ENCODE assay signal across 15 cellular contexts in genomic region chr21:35238119-35238518, GRCh38.
A peak's percentile ranks its signal among the peaks of the same experiment; 100 is the strongest.
DNase-seq lines count a peak whose midpoint lies in the region; ATAC-seq, FAIRE-seq and TF ChIP-seq lines count a peak whose summit lies in the region.
"Had no signal": no experiment of that assay in that cellular context is flagged by ENCODE, and none has a peak within 500 bp of the region (broad histone marks: within the 10 kb centered on the region; RNA-seq: fewer than 3 reads in every experiment).

No MANE protein-coding gene starts in this region.

- TF ChIP-seq RAD21 in K562 (CRISPR knock-in tag; conservative IDR thresholded peaks at IDR 0.05 in 1 of 2, IDR thresholded peaks at IDR 0.05 in 1 of 2): no peak

- no peaks in the 10 kb centered on the region for H3K36me3 ChIP-seq in K562 (ENCODE audit: control insufficient read depth, insufficient read depth, low read length)

- no peak for DNase-seq in T-helper 2 cell treated with Interferon-gamma antibody and Interleukin-4, amounts not matched to agents 5 μg/mL and 100 μg/mL, for 36 hours (ENCODE audit: low spot score)
- DNase-seq in T-helper 2 cell (no peak), K562 (ENCODE audit: extremely low read depth in 1 of 4, low spot score in 3 of 4) (no peak)
- DNase-seq in stimulated activated naive CD8-positive, alpha-beta T cell treated with anti-CD3 and anti-CD28 coated beads, Interleukin-15, Interleukin-2, amounts not matched to agents 100 U/mL and 50 U/mL, for 24 hours: no peak
- no peak for DNase-seq in stimulated activated naive CD8-positive, alpha-beta T cell treated with anti-CD3 and anti-CD28 coated beads, Interleukin-15, amount 100 ng/mL, for 72 hours
- DNase-seq in activated CD8-positive, alpha-beta T cell treated with anti-CD3 and anti-CD28 coated beads for 36 hours: no peak
- DNase-seq: Calu3; CD4-positive, CD25-positive, alpha-beta regulatory T cell; DMS 273 treated with DMSO at 0.1 percent for 48 hours; H9 had no signal

- no peak overlapping the region for H3K4me2 ChIP-seq in K562 (ENCODE audit: insufficient read depth, low read length)
- H3K4me2 ChIP-seq: GM23338 had no signal

- FAIRE-seq in K562 (lab: Jason Lieb, UNC): no peak
- FAIRE-seq: GM18507 had no signal

- ATAC-seq in stimulated activated naive CD8-positive, alpha-beta T cell treated with anti-CD3 and anti-CD28 coated beads, Interleukin-15, Interleukin-2, amounts not matched to agents 100 U/mL and 50 U/mL, for 24 hours: peak; percentile 57
- no peak for ATAC-seq in stimulated activated naive CD8-positive, alpha-beta T cell treated with anti-CD3 and anti-CD28 coated beads, Interleukin-15, amount 100 ng/mL, for 72 hours
- ATAC-seq in K562 (no peak), GM18867 (IDR thresholded peaks at IDR 0.05; ENCODE audit: unreplicated experiment) (no peak), HG03565 (IDR thresholded peaks at IDR 0.05; ENCODE audit: unreplicated experiment) (no peak)
- ATAC-seq in activated CD8-positive, alpha-beta T cell treated with anti-CD3 and anti-CD28 coated beads for 36 hours: no peak
- ATAC-seq: GM23338 had no signal

- H3K4me3 Mint-ChIP-seq in T-helper 2 cell treated with Interferon-gamma antibody and Interleukin-4, amounts not matched to agents 5 μg/mL and 100 μg/mL, for 36 hours: peak overlapping the region; percentile 2
- no peak overlapping the region for H3K4me3 Mint-ChIP-seq in stimulated activated naive CD8-positive, alpha-beta T cell treated with anti-CD3 and anti-CD28 coated beads, Interleukin-15, amount 100 ng/mL, for 72 hours
- no peak overlapping the region for H3K4me3 Mint-ChIP-seq in activated CD8-positive, alpha-beta T cell treated with anti-CD3 and anti-CD28 coated beads for 36 hours
- H3K4me3 Mint-ChIP-seq: GM23338, H9 had no signal

- no peaks in the 10 kb centered on the region for H3K27me3 Mint-ChIP-seq in T-helper 2 cell treated with Interferon-gamma antibody and Interleukin-4, amounts not matched to agents 5 μg/mL and 100 μg/mL, for 36 hours (ENCODE audit: low read depth)
- H3K27me3 Mint-ChIP-seq in stimulated activated naive CD8-positive, alpha-beta T cell treated with anti-CD3 and anti-CD28 coated beads, Interleukin-15, amount 100 ng/mL, for 72 hours: no peaks in the 10 kb centered on the region
- H3K27me3 Mint-ChIP-seq in activated CD8-positive, alpha-beta T cell treated with anti-CD3 and anti-CD28 coated beads for 36 hours: no peaks in the 10 kb centered on the region

- POLR2A ChIA-PET in K562 (lab: Yijun Ruan, JAX): no interaction called here
- POLR2A ChIA-PET in activated CD8-positive, alpha-beta T cell treated with anti-CD3 and anti-CD28 coated beads for 36 hours (lab: Charles Lee): interaction anchor here (0.6 to 1.2 kb wide), 2 partner anchors 14 to 77 kb away, joined by 3 read pairs; no protein-coding TSS in a partner anchor

- no peak for TF ChIP-seq CTCF in K562 (IDR thresholded peaks at IDR 0.05 in 2 of 3, conservative IDR thresholded peaks at IDR 0.05 in 1 of 3; ENCODE audit: insufficient read depth in 2 of 3, low read depth in 1 of 3, low read length in 3 of 3)
- no peak for TF ChIP-seq CTCF in activated CD8-positive, alpha-beta T cell treated with anti-CD3 and anti-CD28 coated beads for 36 hours (IDR thresholded peaks at IDR 0.05)

- CTCF ChIA-PET in K562 (lab: Yijun Ruan, JAX; ENCODE audit: low intra/inter-chr PET ratio): no interaction called here
- CTCF ChIA-PET in activated CD8-positive, alpha-beta T cell treated with anti-CD3 and anti-CD28 coated beads for 36 hours (lab: Charles Lee): interaction anchor here (1.7 kb wide), 1 partner anchor 16 kb away, joined by 5 read pairs; no protein-coding TSS in a partner anchor

- H3K9me3 Mint-ChIP-seq in T-helper 2 cell treated with Interferon-gamma antibody and Interleukin-4, amounts not matched to agents 5 μg/mL and 100 μg/mL, for 36 hours: peaks cover 35% of the 10 kb centered on the region
- peaks cover 25 to 33% of the 10 kb centered on the region in 2 donors for H3K9me3 Mint-ChIP-seq in stimulated activated naive CD8-positive, alpha-beta T cell treated with anti-CD3 and anti-CD28 coated beads, Interleukin-15, amount 100 ng/mL, for 72 hours
- peaks cover 18% of the 10 kb centered on the region for H3K9me3 Mint-ChIP-seq in activated CD8-positive, alpha-beta T cell treated with anti-CD3 and anti-CD28 coated beads for 36 hours

- no peaks in the 10 kb centered on the region; a peak in 1 of 5 replicates for H3K4me1 ChIP-seq in K562 (replicated peaks in 1 of 2; ENCODE audit: control insufficient read depth in 2 of 2, insufficient read depth in 2 of 2, low read length in 2 of 2)

- no peaks in the 10 kb centered on the region for H4K20me1 ChIP-seq in K562 (replicated peaks; ENCODE audit: control insufficient read depth, insufficient read depth, low read length)

- no peak overlapping the region for H3K9ac ChIP-seq in K562 (ENCODE audit: insufficient read depth in 1 of 2, low read depth in 2 of 2, low read length in 2 of 2)

- no TSS peak for BruUV-seq in K562 (replicated peaks; lab: Mats Ljungman, UMichigan)

- H3K27me3 ChIP-seq in K562 (ENCODE audit: control insufficient read depth in 2 of 2, insufficient read depth in 2 of 2, low read length in 2 of 2): no peaks in the 10 kb centered on the region; a peak in 1 of 5 replicates

- peak overlapping the region; percentile 58 for H3K27ac Mint-ChIP-seq in T-helper 2 cell treated with Interferon-gamma antibody and Interleukin-4, amounts not matched to agents 5 μg/mL and 100 μg/mL, for 36 hours
- H3K27ac Mint-ChIP-seq in stimulated activated naive CD8-positive, alpha-beta T cell treated with anti-CD3 and anti-CD28 coated beads, Interleukin-15, amount 100 ng/mL, for 72 hours: no peak overlapping the region
- no peak overlapping the region for H3K27ac Mint-ChIP-seq in activated CD8-positive, alpha-beta T cell treated with anti-CD3 and anti-CD28 coated beads for 36 hours
- H3K27ac Mint-ChIP-seq: GM23338, H9 had no signal

- H3K4me3 ChIP-seq in K562: no peak overlapping the region
- H3K4me3 ChIP-seq: GM23338 had no signal

- 0 out of 2 replicates have a peak overlapping the region, but pooled peaks have one; percentile 10 for H2AFZ ChIP-seq in K562 (ENCODE audit: low read depth, low read length)
- H2AFZ ChIP-seq: GM23338 had no signal

- no peaks in the 10 kb centered on the region for H3K79me2 ChIP-seq in K562 (ENCODE audit: control insufficient read depth, insufficient read depth, low read length)

- H3K27ac ChIP-seq in K562 (ENCODE audit: extremely low read depth, low read depth, low read length): no peak overlapping the region
- H3K27ac ChIP-seq: 22Rv1 had no signal

- 13% methylated on average over 2 of the region's 2 CpGs for WGBS in K562 (ENCODE audit: insufficient coverage, low coverage, missing lambda C conversion rate)

- in situ Hi-C loops in K562 (cut with MboI): no loop called here

- no peaks in the 10 kb centered on the region for H3K9me3 ChIP-seq in K562 (replicated peaks; ENCODE audit: control insufficient read depth, insufficient read depth, low read depth, low read length)

- H3K36me3 Mint-ChIP-seq in T-helper 2 cell treated with Interferon-gamma antibody and Interleukin-4, amounts not matched to agents 5 μg/mL and 100 μg/mL, for 36 hours (ENCODE audit: low read depth): peaks cover 26% of the 10 kb centered on the region
- peaks cover 15% of the 10 kb centered on the region for H3K36me3 Mint-ChIP-seq in activated CD8-positive, alpha-beta T cell treated with anti-CD3 and anti-CD28 coated beads for 36 hours (ENCODE audit: low read depth)
- H3K36me3 Mint-ChIP-seq: CD4-positive, CD25-positive, alpha-beta regulatory T cell had no signal

- peaks cover 35% of the 10 kb centered on the region for H3K4me1 Mint-ChIP-seq in T-helper 2 cell treated with Interferon-gamma antibody and Interleukin-4, amounts not matched to agents 5 μg/mL and 100 μg/mL, for 36 hours (ENCODE audit: low read depth)
- peaks cover 47% of the 10 kb centered on the region for H3K4me1 Mint-ChIP-seq in stimulated activated naive CD8-positive, alpha-beta T cell treated with anti-CD3 and anti-CD28 coated beads, Interleukin-15, amount 100 ng/mL, for 72 hours
- peaks cover 35% of the 10 kb centered on the region for H3K4me1 Mint-ChIP-seq in activated CD8-positive, alpha-beta T cell treated with anti-CD3 and anti-CD28 coated beads for 36 hours (ENCODE audit: low read depth)

- intact Hi-C loops in K562 (cut with micrococcal nuclease): no loop called here
- intact Hi-C loops in activated CD8-positive, alpha-beta T cell treated with anti-CD3 and anti-CD28 coated beads for 36 hours (cut with micrococcal nuclease): no loop called here

- H3K9me1 ChIP-seq in K562 (ENCODE audit: control insufficient read depth, insufficient read depth, low read length): no peaks in the 10 kb centered on the region

- TF ChIP-seq EP300 in K562 (IDR thresholded peaks at IDR 0.05; ENCODE audit: low read length): no peak

- no peak for TF ChIP-seq POLR2A in K562 (conservative IDR thresholded peaks at IDR 0.05)

TF ChIP-seq in K562, 482 proteins besides CTCF, POLR2A, EP300 and RAD21:
- TF ChIP-seq SLC30A9 (CRISPR knock-in tag; IDR thresholded peaks at IDR 0.05) (no peak), SP1 (CRISPR knock-in tag; IDR thresholded peaks at IDR 0.05) (no peak), HDAC1 (IDR thresholded peaks at IDR 0.05) (no peak), TCF3 (CRISPR knock-in tag; IDR thresholded peaks at IDR 0.05) (no peak)
TF ChIP-seq in K562: peak in this region for 0.
